ENCODE assay signal across 17 cellular contexts in the genomic region with DNA sequence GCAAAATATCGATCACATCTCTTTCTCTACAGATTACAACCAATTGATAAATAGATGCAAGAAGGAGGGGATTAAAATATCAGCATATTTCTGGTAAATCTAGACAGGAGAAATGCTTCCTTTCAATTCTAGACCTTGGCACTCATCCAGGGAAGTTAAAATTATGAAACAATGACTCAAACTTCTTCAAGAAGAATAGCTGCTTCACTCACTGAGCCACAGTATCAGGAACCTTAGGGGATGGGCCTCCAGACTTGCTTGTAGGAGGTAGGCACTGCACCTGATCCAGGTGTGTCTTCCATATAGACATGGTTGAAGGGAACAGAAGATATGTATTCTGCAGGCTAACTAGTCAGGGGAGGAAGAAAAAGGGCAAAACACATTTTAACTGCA. TPM values are rescaled to one million over a fixed set of nuclear protein-coding genes. Genes with fewer than 3 reads are reported as not detected.
A peak's percentile ranks its signal among the peaks of the same experiment; 100 is the strongest.
DNase-seq lines count a peak whose midpoint lies in the region; ATAC-seq and TF ChIP-seq lines count a peak whose summit lies in the region.
"Had no signal": no experiment of that assay in that cellular context is flagged by ENCODE, and none has a peak within 500 bp of the region (broad histone marks: within the 10 kb centered on the region; RNA-seq: fewer than 3 reads in every experiment).

No MANE protein-coding gene starts in this region.

- H3K4me3 Mint-ChIP-seq in activated naive CD4-positive, alpha-beta T cell treated with anti-CD3 and anti-CD28 coated beads for 36 hours, result no peak overlapping the region
- peak overlapping the region in 1 of 2 donors; percentile 27 for H3K4me3 Mint-ChIP-seq in stimulated activated naive B cell treated with anti-CD40 and anti-IgM and Interleukin-4, amounts not matched to agents 10 μg/mL and 1 μg/mL and 100 μg/mL, for 72 hours
- H3K4me3 Mint-ChIP-seq: neural progenitor cell had no signal

- DNase-seq in activated naive CD4-positive, alpha-beta T cell treated with anti-CD3 and anti-CD28 coated beads for 36 hours, result peak; percentile 27
- DNase-seq in activated naive CD4-positive, alpha-beta T cell treated with anti-CD3 and anti-CD28 coated beads, Interleukin-2, amount 50 U/mL, for 16 hours, result no peak
- peak; percentile 29 for DNase-seq in OCI-M1 (lab: John Stamatoyannopoulos, UW)
- DNase-seq in choroid plexus epithelial cell (ENCODE audit: low read depth), result peak; percentile 52
- no peak for DNase-seq in stimulated activated naive B cell treated with anti-CD40 and anti-IgM and Interleukin-4, amounts not matched to agents 10 μg/mL and 1 μg/mL and 100 μg/mL, for 72 hours
- DNase-seq: effector CD4-positive, alpha-beta T cell; mesenchymal stem cell; NCI-H1930; retina; Right ventricle myocardium superior; T-helper 9 cell; tibial artery had no signal

- intact Hi-C loops in activated naive CD4-positive, alpha-beta T cell treated with anti-CD3 and anti-CD28 coated beads for 36 hours (cut with micrococcal nuclease), result no loop called here

- H3K36me3 Mint-ChIP-seq in activated naive CD4-positive, alpha-beta T cell treated with anti-CD3 and anti-CD28 coated beads for 36 hours (ENCODE audit: low read depth), result peaks cover 62% of the 10 kb centered on the region
- H3K36me3 Mint-ChIP-seq in stimulated activated naive B cell treated with anti-CD40 and anti-IgM and Interleukin-4, amounts not matched to agents 10 μg/mL and 1 μg/mL and 100 μg/mL, for 72 hours, result peaks cover 59 to 88% of the 10 kb centered on the region in 2 donors
- H3K36me3 Mint-ChIP-seq: neural progenitor cell had no signal

- peaks cover 93% of the 10 kb centered on the region for H3K4me1 Mint-ChIP-seq in activated naive CD4-positive, alpha-beta T cell treated with anti-CD3 and anti-CD28 coated beads for 36 hours (ENCODE audit: low read depth)
- peaks cover 56 to 80% of the 10 kb centered on the region in 2 donors for H3K4me1 Mint-ChIP-seq in stimulated activated naive B cell treated with anti-CD40 and anti-IgM and Interleukin-4, amounts not matched to agents 10 μg/mL and 1 μg/mL and 100 μg/mL, for 72 hours

- CTCF ChIA-PET in activated naive CD4-positive, alpha-beta T cell treated with anti-CD3 and anti-CD28 coated beads for 36 hours (lab: Charles Lee), result interaction anchor here (1.3 to 2.7 kb wide), 6 partner anchors 18 to 28 kb away, joined by 3 to 20 read pairs (median 6); no protein-coding TSS in a partner anchor

- no peak for TF ChIP-seq CTCF in choroid plexus epithelial cell (conservative IDR thresholded peaks at IDR 0.05; ENCODE audit: low read depth, low read length)

- H3K27me3 Mint-ChIP-seq in activated naive CD4-positive, alpha-beta T cell treated with anti-CD3 and anti-CD28 coated beads for 36 hours (ENCODE audit: low read depth), result no peaks in the 10 kb centered on the region
- no peaks in the 10 kb centered on the region for H3K27me3 Mint-ChIP-seq in stimulated activated naive B cell treated with anti-CD40 and anti-IgM and Interleukin-4, amounts not matched to agents 10 μg/mL and 1 μg/mL and 100 μg/mL, for 72 hours

- H3K9me3 Mint-ChIP-seq in activated naive CD4-positive, alpha-beta T cell treated with anti-CD3 and anti-CD28 coated beads for 36 hours, result no peaks in the 10 kb centered on the region
- peaks cover 0 to 2% of the 10 kb centered on the region in 2 donors for H3K9me3 Mint-ChIP-seq in stimulated activated naive B cell treated with anti-CD40 and anti-IgM and Interleukin-4, amounts not matched to agents 10 μg/mL and 1 μg/mL and 100 μg/mL, for 72 hours
- H3K9me3 Mint-ChIP-seq: activated T-helper 2 cell treated with anti-CD3 and anti-CD28 coated beads, Interferon-gamma antibody, Interleukin-2, Interleukin-4, amounts not matched to agents 10 μg/mL and 5 μg/mL and 100 μg/mL, durations not matched to agents 14 hours and 24 hours and 36 hours; neural progenitor cell had no signal

- no peak overlapping the region for H3K4me3 ChIP-seq in choroid plexus epithelial cell (ENCODE audit: low read depth, low read length)
- H3K4me3 ChIP-seq: neural progenitor cell, tibial artery had no signal

- no peak for ATAC-seq in stimulated activated naive B cell treated with anti-CD40 and anti-IgM and Interleukin-4, amounts not matched to agents 10 μg/mL and 1 μg/mL and 100 μg/mL, for 72 hours (replicated peaks)
- no peak for ATAC-seq in HG03521 (IDR thresholded peaks at IDR 0.05; ENCODE audit: unreplicated experiment)
- no peak for ATAC-seq in GM21576 (IDR thresholded peaks at IDR 0.05; ENCODE audit: unreplicated experiment)
- ATAC-seq in GM21390 (IDR thresholded peaks at IDR 0.05; ENCODE audit: unreplicated experiment), result no peak

- peak overlapping the region; percentile 81 for H3K27ac Mint-ChIP-seq in activated naive CD4-positive, alpha-beta T cell treated with anti-CD3 and anti-CD28 coated beads for 36 hours
- H3K27ac Mint-ChIP-seq in stimulated activated naive B cell treated with anti-CD40 and anti-IgM and Interleukin-4, amounts not matched to agents 10 μg/mL and 1 μg/mL and 100 μg/mL, for 72 hours, result peak overlapping the region; percentile 28
- H3K27ac Mint-ChIP-seq: activated T-helper 2 cell treated with anti-CD3 and anti-CD28 coated beads, Interferon-gamma antibody, Interleukin-2, Interleukin-4, amounts not matched to agents 10 μg/mL and 5 μg/mL and 100 μg/mL, durations not matched to agents 14 hours and 24 hours and 36 hours; neural progenitor cell had no signal

RNA-seq across cellular contexts. Expression of a gene that starts 9.8 kb away (rescaled TPM):
- total RNA-seq in activated naive CD4-positive, alpha-beta T cell treated with anti-CD3 and anti-CD28 coated beads for 36 hours, result 10 to 100 TPM; 79.9 to 82.2 TPM

RNA-seq across cellular contexts. Expression of a gene that starts 37.3 kb away (rescaled TPM):
- total RNA-seq in activated naive CD4-positive, alpha-beta T cell treated with anti-CD3 and anti-CD28 coated beads for 36 hours, result 100 to 1,000 TPM; 338 to 340 TPM

RNA-seq across cellular contexts. Expression of a gene that starts 47.1 kb away (rescaled TPM):
- 10 to 100 TPM; 19.5 to 19.6 TPM for total RNA-seq in activated naive CD4-positive, alpha-beta T cell treated with anti-CD3 and anti-CD28 coated beads for 36 hours
- total RNA-seq: Right ventricle myocardium superior had no signal

Comparison
In these comparisons a context has a peak if more than half of its experiments do, and no peak if none do; other contexts are left out.
1. DNase-seq: peak in activated naive CD4-positive, alpha-beta T cell treated with anti-CD3 and anti-CD28 coated beads for 36 hours (single experiment), OCI-M1 (single experiment) and choroid plexus epithelial cell (single experiment); none in activated naive CD4-positive, alpha-beta T cell treated with anti-CD3 and anti-CD28 coated beads, Interleukin-2, amount 50 U/mL, for 16 hours (single experiment) and stimulated activated naive B cell treated with anti-CD40 and anti-IgM and Interleukin-4, amounts not matched to agents 10 μg/mL and 1 μg/mL and 100 μg/mL, for 72 hours (single experiment).